ENCODE assay signal across 2 cellular contexts in the genomic region with DNA sequence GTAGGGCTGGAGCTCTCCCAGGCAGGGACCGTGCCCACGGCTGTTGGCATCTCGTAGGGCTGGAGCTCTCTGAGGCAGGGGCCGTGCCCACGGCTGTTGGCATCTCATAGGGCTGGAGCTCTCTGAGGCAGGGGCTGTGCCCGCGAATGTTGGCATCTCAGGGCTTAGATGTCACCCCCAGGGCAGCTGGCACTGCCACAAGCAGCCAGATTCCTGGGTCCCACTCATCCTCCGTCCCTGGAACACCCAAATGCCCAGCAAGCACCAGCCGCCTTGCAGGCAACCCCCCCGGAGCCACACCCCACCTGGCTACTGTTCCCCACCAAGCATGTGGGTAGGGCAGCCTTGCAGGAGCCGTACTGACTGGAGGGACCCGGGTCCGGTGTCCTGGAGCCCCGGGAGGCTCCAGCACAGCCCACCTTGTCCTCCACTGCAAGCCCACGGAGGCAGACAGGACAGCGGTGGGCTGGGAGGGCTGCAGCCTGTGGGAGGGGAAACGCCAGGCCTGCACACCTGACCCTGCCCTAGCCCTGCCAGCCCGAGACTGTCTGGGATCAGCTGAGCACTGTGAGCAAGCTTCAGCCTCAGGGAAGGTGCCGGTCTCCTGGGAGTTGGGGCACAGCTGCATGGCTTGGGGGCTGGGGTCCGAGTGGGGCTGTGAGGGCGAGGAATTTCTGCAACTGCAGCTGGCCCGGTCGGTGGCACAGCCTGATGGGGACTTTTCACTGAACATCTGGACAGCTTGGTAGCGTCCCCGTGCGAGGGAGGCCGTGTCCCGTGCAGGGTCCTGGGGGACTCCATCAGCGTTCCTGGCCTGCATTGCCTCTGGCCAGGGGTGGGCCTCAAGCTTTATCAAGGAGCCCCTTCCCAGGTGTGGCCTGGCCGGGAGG.
TF ChIP-seq lines count a peak whose summit lies in the region.

No MANE protein-coding gene starts in this region.

TF ChIP-seq in GM23338, 12 proteins besides CTCF, POLR2A, EP300 and RAD21 (continued from another document and continues in another):
- TF ChIP-seq POLR2AphosphoS5 (IDR thresholded peaks at IDR 0.05; ENCODE audit: low read depth): no peak
- no peak for TF ChIP-seq CREB1 (CRISPR knock-in tag; IDR thresholded peaks at IDR 0.05; ENCODE audit: low read depth)
- TF ChIP-seq, protein P1, sequence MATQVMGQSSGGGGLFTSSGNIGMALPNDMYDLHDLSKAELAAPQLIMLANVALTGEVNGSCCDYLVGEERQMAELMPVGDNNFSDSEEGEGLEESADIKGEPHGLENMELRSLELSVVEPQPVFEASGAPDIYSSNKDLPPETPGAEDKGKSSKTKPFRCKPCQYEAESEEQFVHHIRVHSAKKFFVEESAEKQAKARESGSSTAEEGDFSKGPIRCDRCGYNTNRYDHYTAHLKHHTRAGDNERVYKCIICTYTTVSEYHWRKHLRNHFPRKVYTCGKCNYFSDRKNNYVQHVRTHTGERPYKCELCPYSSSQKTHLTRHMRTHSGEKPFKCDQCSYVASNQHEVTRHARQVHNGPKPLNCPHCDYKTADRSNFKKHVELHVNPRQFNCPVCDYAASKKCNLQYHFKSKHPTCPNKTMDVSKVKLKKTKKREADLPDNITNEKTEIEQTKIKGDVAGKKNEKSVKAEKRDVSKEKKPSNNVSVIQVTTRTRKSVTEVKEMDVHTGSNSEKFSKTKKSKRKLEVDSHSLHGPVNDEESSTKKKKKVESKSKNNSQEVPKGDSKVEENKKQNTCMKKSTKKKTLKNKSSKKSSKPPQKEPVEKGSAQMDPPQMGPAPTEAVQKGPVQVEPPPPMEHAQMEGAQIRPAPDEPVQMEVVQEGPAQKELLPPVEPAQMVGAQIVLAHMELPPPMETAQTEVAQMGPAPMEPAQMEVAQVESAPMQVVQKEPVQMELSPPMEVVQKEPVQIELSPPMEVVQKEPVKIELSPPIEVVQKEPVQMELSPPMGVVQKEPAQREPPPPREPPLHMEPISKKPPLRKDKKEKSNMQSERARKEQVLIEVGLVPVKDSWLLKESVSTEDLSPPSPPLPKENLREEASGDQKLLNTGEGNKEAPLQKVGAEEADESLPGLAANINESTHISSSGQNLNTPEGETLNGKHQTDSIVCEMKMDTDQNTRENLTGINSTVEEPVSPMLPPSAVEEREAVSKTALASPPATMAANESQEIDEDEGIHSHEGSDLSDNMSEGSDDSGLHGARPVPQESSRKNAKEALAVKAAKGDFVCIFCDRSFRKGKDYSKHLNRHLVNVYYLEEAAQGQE (IDR thresholded peaks at IDR 0.05; ENCODE audit: unreplicated experiment): no peak
- TF ChIP-seq, protein P2, sequence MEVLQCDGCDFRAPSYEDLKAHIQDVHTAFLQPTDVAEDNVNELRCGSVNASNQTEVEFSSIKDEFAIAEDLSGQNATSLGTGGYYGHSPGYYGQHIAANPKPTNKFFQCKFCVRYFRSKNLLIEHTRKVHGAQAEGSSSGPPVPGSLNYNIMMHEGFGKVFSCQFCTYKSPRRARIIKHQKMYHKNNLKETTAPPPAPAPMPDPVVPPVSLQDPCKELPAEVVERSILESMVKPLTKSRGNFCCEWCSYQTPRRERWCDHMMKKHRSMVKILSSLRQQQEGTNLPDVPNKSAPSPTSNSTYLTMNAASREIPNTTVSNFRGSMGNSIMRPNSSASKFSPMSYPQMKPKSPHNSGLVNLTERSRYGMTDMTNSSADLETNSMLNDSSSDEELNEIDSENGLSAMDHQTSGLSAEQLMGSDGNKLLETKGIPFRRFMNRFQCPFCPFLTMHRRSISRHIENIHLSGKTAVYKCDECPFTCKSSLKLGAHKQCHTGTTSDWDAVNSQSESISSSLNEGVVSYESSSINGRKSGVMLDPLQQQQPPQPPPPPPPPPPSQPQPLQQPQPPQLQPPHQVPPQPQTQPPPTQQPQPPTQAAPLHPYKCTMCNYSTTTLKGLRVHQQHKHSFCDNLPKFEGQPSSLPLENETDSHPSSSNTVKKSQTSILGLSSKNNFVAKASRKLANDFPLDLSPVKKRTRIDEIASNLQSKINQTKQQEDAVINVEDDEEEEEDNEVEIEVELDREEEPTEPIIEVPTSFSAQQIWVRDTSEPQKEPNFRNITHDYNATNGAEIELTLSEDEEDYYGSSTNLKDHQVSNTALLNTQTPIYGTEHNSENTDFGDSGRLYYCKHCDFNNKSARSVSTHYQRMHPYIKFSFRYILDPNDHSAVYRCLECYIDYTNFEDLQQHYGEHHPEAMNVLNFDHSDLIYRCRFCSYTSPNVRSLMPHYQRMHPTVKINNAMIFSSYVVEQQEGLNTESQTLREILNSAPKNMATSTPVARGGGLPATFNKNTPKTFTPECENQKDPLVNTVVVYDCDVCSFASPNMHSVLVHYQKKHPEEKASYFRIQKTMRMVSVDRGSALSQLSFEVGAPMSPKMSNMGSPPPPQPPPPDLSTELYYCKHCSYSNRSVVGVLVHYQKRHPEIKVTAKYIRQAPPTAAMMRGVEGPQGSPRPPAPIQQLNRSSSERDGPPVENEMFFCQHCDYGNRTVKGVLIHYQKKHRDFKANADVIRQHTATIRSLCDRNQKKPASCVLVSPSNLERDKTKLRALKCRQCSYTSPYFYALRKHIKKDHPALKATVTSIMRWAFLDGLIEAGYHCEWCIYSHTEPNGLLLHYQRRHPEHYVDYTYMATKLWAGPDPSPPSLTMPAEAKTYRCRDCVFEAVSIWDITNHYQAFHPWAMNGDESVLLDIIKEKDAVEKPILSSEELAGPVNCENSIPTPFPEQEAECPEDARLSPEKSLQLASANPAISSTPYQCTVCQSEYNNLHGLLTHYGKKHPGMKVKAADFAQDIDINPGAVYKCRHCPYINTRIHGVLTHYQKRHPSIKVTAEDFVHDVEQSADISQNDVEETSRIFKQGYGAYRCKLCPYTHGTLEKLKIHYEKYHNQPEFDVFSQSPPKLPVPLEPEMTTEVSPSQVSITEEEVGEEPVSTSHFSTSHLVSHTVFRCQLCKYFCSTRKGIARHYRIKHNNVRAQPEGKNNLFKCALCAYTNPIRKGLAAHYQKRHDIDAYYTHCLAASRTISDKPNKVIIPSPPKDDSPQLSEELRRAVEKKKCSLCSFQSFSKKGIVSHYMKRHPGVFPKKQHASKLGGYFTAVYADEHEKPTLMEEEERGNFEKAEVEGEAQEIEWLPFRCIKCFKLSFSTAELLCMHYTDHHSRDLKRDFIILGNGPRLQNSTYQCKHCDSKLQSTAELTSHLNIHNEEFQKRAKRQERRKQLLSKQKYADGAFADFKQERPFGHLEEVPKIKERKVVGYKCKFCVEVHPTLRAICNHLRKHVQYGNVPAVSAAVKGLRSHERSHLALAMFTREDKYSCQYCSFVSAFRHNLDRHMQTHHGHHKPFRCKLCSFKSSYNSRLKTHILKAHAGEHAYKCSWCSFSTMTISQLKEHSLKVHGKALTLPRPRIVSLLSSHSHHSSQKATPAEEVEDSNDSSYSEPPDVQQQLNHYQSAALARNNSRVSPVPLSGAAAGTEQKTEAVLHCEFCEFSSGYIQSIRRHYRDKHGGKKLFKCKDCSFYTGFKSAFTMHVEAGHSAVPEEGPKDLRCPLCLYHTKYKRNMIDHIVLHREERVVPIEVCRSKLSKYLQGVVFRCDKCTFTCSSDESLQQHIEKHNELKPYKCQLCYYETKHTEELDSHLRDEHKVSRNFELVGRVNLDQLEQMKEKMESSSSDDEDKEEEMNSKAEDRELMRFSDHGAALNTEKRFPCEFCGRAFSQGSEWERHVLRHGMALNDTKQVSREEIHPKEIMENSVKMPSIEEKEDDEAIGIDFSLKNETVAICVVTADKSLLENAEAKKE (CRISPR knock-in tag; IDR thresholded peaks at IDR 0.05): no peak
- TF ChIP-seq NANOG (IDR thresholded peaks at IDR 0.05; ENCODE audit: borderline replicate concordance): no peak
- TF ChIP-seq STAT1 (IDR thresholded peaks at IDR 0.05; ENCODE audit: unreplicated experiment): no peak
- TF ChIP-seq, protein P3, sequence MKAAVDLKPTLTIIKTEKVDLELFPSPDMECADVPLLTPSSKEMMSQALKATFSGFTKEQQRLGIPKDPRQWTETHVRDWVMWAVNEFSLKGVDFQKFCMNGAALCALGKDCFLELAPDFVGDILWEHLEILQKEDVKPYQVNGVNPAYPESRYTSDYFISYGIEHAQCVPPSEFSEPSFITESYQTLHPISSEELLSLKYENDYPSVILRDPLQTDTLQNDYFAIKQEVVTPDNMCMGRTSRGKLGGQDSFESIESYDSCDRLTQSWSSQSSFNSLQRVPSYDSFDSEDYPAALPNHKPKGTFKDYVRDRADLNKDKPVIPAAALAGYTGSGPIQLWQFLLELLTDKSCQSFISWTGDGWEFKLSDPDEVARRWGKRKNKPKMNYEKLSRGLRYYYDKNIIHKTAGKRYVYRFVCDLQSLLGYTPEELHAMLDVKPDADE (IDR thresholded peaks at IDR 0.05): no peak

TF ChIP-seq in GM12891, 5 proteins besides CTCF, POLR2A, EP300 and RAD21 (continued from another document):
- TF ChIP-seq SPI1 (IDR thresholded peaks at IDR 0.05; ENCODE audit: low read depth, low read length): no peak
